7 cellular contexts compared by ENCODE assay signal in the genomic region with DNA sequence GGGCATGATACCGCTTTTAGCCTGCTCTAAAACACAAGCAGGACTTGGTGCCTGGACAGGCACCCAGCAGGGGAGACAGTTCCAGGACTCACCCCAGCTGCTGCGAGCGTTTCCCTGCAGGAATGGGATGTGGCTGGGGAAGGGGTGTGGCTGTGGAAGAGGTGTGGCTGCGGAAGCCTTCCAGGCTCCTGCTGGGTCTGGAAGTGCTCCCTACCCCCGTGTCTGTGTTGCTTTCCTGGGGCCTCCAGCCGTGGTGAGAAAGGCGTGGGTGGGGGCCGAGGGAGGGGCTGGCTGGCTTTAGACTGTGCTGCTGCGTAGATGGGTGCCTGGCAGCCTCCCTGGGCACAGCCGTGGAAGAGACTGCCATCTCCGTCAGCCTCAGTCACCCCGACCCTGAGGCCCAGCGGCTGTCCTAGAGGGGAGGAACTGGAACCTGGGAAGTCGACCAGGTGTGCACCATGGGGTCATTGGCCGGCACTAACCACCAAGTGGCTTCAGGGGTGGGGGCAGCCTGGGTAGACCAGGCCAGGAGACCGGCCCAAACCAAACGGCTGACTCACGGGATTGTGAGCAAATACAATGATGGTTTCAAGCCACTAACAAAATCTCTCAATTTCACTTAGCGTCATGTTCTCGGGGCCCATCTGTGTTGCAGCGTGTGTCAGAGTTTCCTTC. TPM values are rescaled to one million over a fixed set of nuclear protein-coding genes. Genes with fewer than 3 reads are reported as not detected.
A peak's percentile ranks its signal among the peaks of the same experiment; 100 is the strongest.
DNase-seq lines count a peak whose midpoint lies in the region; ATAC-seq, FAIRE-seq and TF ChIP-seq lines count a peak whose summit lies in the region.
"Not testable (repeated sequence)": the region's sequence is repeated elsewhere in the genome, so short reads cannot be mapped to it uniquely, and the experiment has no call there.

No MANE protein-coding gene starts in this region.

- not testable (repeated sequence) for H3K27me3 Mint-ChIP-seq in Caco-2 (ENCODE audit: insufficient read depth, unreplicated experiment); WTC11 (ENCODE audit: low read depth); activated T-helper 17 cell treated with anti-CD3 and anti-CD28 coated beads, Interleukin-2, amount 50 U/mL, for 72 hours

- not testable (repeated sequence) for TF ChIP-seq CTCF in Caco-2 (IDR thresholded peaks at IDR 0.05; ENCODE audit: insufficient read depth in 1 of 2, low read depth in 1 of 2, low read length in 1 of 2, severe bottlenecking in 1 of 2, unreplicated experiment in 1 of 2); HCT116 (IDR thresholded peaks at IDR 0.05 in 2 of 3, conservative IDR thresholded peaks at IDR 0.05 in 1 of 3; ENCODE audit: borderline replicate concordance in 1 of 3, insufficient read depth in 1 of 3, low read depth in 2 of 3, low read length in 2 of 3); WTC11 (IDR thresholded peaks at IDR 0.05); endothelial cell of umbilical vein (IDR thresholded peaks at IDR 0.05; ENCODE audit: extremely low read depth in 1 of 2, insufficient read depth in 1 of 2, low read depth in 1 of 2, low read length in 2 of 2); heart left ventricle (IDR thresholded peaks at IDR 0.05)

- 45% methylated on average over 7 of the region's 21 CpGs; no CpG with 5 or more reads in 3 of the 4 donors for WGBS in heart left ventricle, 4 donors

- TF ChIP-seq POLR2A in HCT116 (IDR thresholded peaks at IDR 0.05; ENCODE audit: borderline replicate concordance, extremely low read depth, insufficient read depth, insufficient read length); endothelial cell of umbilical vein (IDR thresholded peaks at IDR 0.05; ENCODE audit: low read depth, low read length); heart left ventricle (IDR thresholded peaks at IDR 0.05): not testable (repeated sequence)

- FAIRE-seq in endothelial cell of umbilical vein (lab: Jason Lieb, UNC): peak; percentile 8

- not testable (repeated sequence) for BruUV-seq in Caco-2 (replicated peaks; lab: Mats Ljungman, UMichigan); HCT116 (replicated peaks; lab: Mats Ljungman, UMichigan); endothelial cell of umbilical vein (replicated peaks; lab: Mats Ljungman, UMichigan)

- H3K36me3 Mint-ChIP-seq in Caco-2 (ENCODE audit: insufficient read depth, unreplicated experiment); WTC11; activated T-helper 17 cell treated with anti-CD3 and anti-CD28 coated beads, Interleukin-2, amount 50 U/mL, for 72 hours (ENCODE audit: low read depth): not testable (repeated sequence)

- H3K4me1 Mint-ChIP-seq in Caco-2 (ENCODE audit: low read depth, unreplicated experiment); WTC11; activated T-helper 17 cell treated with anti-CD3 and anti-CD28 coated beads, Interleukin-2, amount 50 U/mL, for 72 hours: not testable (repeated sequence)

- not testable (repeated sequence) for TF ChIP-seq RAD21 in HCT116 (IDR thresholded peaks at IDR 0.05; ENCODE audit: low read depth)

- POLR2A ChIA-PET in Caco-2 (lab: Charles Lee); HCT116 (lab: Charles Lee); WTC11 (lab: Charles Lee); endothelial cell of umbilical vein (lab: Charles Lee): not testable (repeated sequence)

- H2AFZ ChIP-seq in HCT116 (ENCODE audit: low read depth, low read length, poor library complexity, severe bottlenecking); endothelial cell of umbilical vein (ENCODE audit: low read depth, low read length): not testable (repeated sequence)

- not testable (repeated sequence) for H3K4me3 ChIP-seq in Caco-2 (ENCODE audit: low read depth, low read length); HCT116 (replicated peaks in 1 of 2; ENCODE audit: low read depth in 1 of 2, low read length in 2 of 2); endothelial cell of umbilical vein (replicated peaks in 1 of 3; ENCODE audit: insufficient read depth in 1 of 3, low read depth in 1 of 3, low read length in 3 of 3); heart left ventricle

- dilution Hi-C loops in endothelial cell of umbilical vein (cut with MboI; ENCODE audit: extremely low pct_ligation_motif_present, low sequenced_read_pairs): not testable (repeated sequence)

- not testable (repeated sequence) for H3K4me1 ChIP-seq in Caco-2; HCT116 (ENCODE audit: control insufficient read depth in 1 of 2, insufficient read depth in 2 of 2, low read length in 2 of 2); endothelial cell of umbilical vein (ENCODE audit: control insufficient read depth, extremely low read depth, insufficient read depth, low read length); heart left ventricle

- ATAC-seq in HCT116: peak; percentile 95
- peak; percentile 48; the same call in 1 of the 2 replicates for ATAC-seq in WTC11
- ATAC-seq in activated T-helper 17 cell treated with anti-CD3 and anti-CD28 coated beads, Interleukin-2, amount 50 U/mL, for 72 hours (replicated peaks): peak; percentile 65
- peak; percentile 32 to 83 (median 51) for ATAC-seq in heart left ventricle

- intact Hi-C loops in Caco-2 (cut with micrococcal nuclease; ENCODE audit: unreplicated experiment); HCT116 (cut with micrococcal nuclease); endothelial cell of umbilical vein (cut with micrococcal nuclease); heart left ventricle (cut with DNase I): not testable (repeated sequence)

- not testable (repeated sequence) for H3K36me3 ChIP-seq in Caco-2 (ENCODE audit: control insufficient read depth, insufficient read depth, low read length); HCT116 (ENCODE audit: control insufficient read depth in 1 of 2, insufficient read depth in 2 of 2, low read length in 2 of 2); endothelial cell of umbilical vein (ENCODE audit: control insufficient read depth in 2 of 2, extremely low read depth in 1 of 2, insufficient read depth in 2 of 2, low read length in 2 of 2); heart left ventricle

- not testable (repeated sequence) for H3K79me2 ChIP-seq in HCT116 (ENCODE audit: insufficient read depth, low read length); endothelial cell of umbilical vein (ENCODE audit: control insufficient read depth, insufficient read depth, low read length)

- H3K27ac ChIP-seq in HCT116 (ENCODE audit: low read depth, low read length); endothelial cell of umbilical vein (ENCODE audit: insufficient read depth, low read depth, low read length); heart left ventricle: not testable (repeated sequence)

- H3K4me2 ChIP-seq in HCT116 (ENCODE audit: low read length); endothelial cell of umbilical vein (ENCODE audit: insufficient read depth, low read length): not testable (repeated sequence)

- not testable (repeated sequence) for H3K9me1 ChIP-seq in endothelial cell of umbilical vein (replicated peaks; ENCODE audit: control insufficient read depth, extremely low read depth, insufficient read depth, low read length)

- CTCF ChIA-PET in Caco-2 (lab: Charles Lee); HCT116 (lab: Charles Lee); WTC11 (lab: Charles Lee); endothelial cell of umbilical vein (lab: Charles Lee): not testable (repeated sequence)

- not testable (repeated sequence) for H3K27me3 ChIP-seq in Caco-2 (replicated peaks; ENCODE audit: control insufficient read depth, insufficient read depth, low read length); HCT116 (ENCODE audit: insufficient read depth, low read length); endothelial cell of umbilical vein (ENCODE audit: control insufficient read depth in 2 of 2, insufficient read depth in 2 of 2, low read length in 2 of 2); heart left ventricle

- RAD21 ChIA-PET in HCT116 (lab: Charles Lee; ENCODE audit: low non-redundant PET in 1 of 2, low total read pairs in 2 of 2, uncharacterized antibody in 2 of 2, unreplicated experiment in 2 of 2): not testable (repeated sequence)

- H3K9me3 Mint-ChIP-seq in Caco-2 (ENCODE audit: unreplicated experiment); WTC11; activated T-helper 17 cell treated with anti-CD3 and anti-CD28 coated beads, Interleukin-2, amount 50 U/mL, for 72 hours: not testable (repeated sequence)

- not testable (repeated sequence) for H3K27ac Mint-ChIP-seq in Caco-2 (ENCODE audit: unreplicated experiment); WTC11; activated T-helper 17 cell treated with anti-CD3 and anti-CD28 coated beads, Interleukin-2, amount 50 U/mL, for 72 hours

- H3K9me3 ChIP-seq in Caco-2; HCT116 (ENCODE audit: control insufficient read depth in 1 of 2, insufficient read depth in 1 of 2, low read depth in 1 of 2, low read length in 2 of 2); endothelial cell of umbilical vein (replicated peaks; ENCODE audit: control insufficient read depth, insufficient read depth, low read length); heart left ventricle: not testable (repeated sequence)

- peak; percentile 14 to 30 for DNase-seq in Caco-2
- DNase-seq in HCT116 (ENCODE audit: low read depth, low spot score); WTC11 (ENCODE audit: low spot score); endothelial cell of umbilical vein (ENCODE audit: low read depth, low spot score): not testable (repeated sequence)
- peak in 1 of 5 donors; percentile 20 for DNase-seq in heart left ventricle
- peak; percentile 39 for DNase-seq in myocyte (ENCODE audit: low read depth)

- not testable (repeated sequence) for H3K9ac ChIP-seq in HCT116 (ENCODE audit: low read length); endothelial cell of umbilical vein (replicated peaks; ENCODE audit: extremely low read depth, insufficient read depth, low read length)

- H3K9me2 ChIP-seq in HCT116 (ENCODE audit: insufficient read depth): not testable (repeated sequence)

- not testable (repeated sequence) for H4K20me1 ChIP-seq in HCT116 (ENCODE audit: insufficient read depth); endothelial cell of umbilical vein (replicated peaks; ENCODE audit: control insufficient read depth, extremely low read depth, insufficient read depth, low read length)

- not testable (repeated sequence) for H3K4me3 Mint-ChIP-seq in Caco-2 (ENCODE audit: unreplicated experiment); WTC11; activated T-helper 17 cell treated with anti-CD3 and anti-CD28 coated beads, Interleukin-2, amount 50 U/mL, for 72 hours

RNA-seq across cellular contexts. Expression of gene GATD3, which starts 19.9 kb away (rescaled TPM):
- total RNA-seq in Caco-2 (2022): 59.7 and 67.8 TPM in 2 replicates
- total RNA-seq in HCT116 (2021; ENCODE audit: unreplicated experiment): 40.7 TPM
- polyA plus RNA-seq in HCT116 (2012): 36.5 and 46.3 TPM in 2 replicates
- total RNA-seq in WTC11 (2021): 29.5 to 39.0 TPM (median 32.9 TPM) in 3 replicates
- total RNA-seq in activated T-helper 17 cell treated with anti-CD3 and anti-CD28 coated beads, Interleukin-2, amount 50 U/mL, for 72 hours: 10 to 100 TPM; 65.6 to 77.0 TPM
- total RNA-seq in endothelial cell of umbilical vein: 7.6 and 43.2 TPM in 2 replicates
- 16.3 and 22.3 TPM in 2 replicates for polyA plus RNA-seq in endothelial cell of umbilical vein
- 11.8 and 16.1 TPM in 2 replicates for polyA plus RNA-seq in endothelial cell of umbilical vein (2011; cell fraction: cytosol; rRNA removed)
- 48.9 and 62.3 TPM in 2 replicates for polyA plus RNA-seq in endothelial cell of umbilical vein (2011; cell fraction: nucleus; rRNA removed)
- 27.0 and 43.5 TPM in 2 replicates for polyA plus RNA-seq in endothelial cell of umbilical vein (2012)
- polyA minus RNA-seq in endothelial cell of umbilical vein: 6.8 and 25.7 TPM in 2 replicates
- 17.3 TPM for polyA minus RNA-seq in endothelial cell of umbilical vein (2011; cell fraction: cytosol; rRNA and poly(A)+ RNA removed)
- 11.1 and 15.4 TPM in 2 replicates for polyA minus RNA-seq in endothelial cell of umbilical vein (2011; cell fraction: nucleus; rRNA and poly(A)+ RNA removed)
- 100 to 1,000 TPM in 2 of 9 donors, 10 to 100 TPM in 7; 10.2 to 140 (median 14.1) TPM for total RNA-seq in heart left ventricle
- 100 to 1,000 TPM in 1 of 2 donors, 10 to 100 TPM in 1; 26.5 to 109 TPM for polyA plus RNA-seq in heart left ventricle
- 78.4 and 90.2 TPM in 2 replicates for total RNA-seq in myocyte
- polyA plus RNA-seq in myocyte (2012): 75.8 TPM

RNA-seq across cellular contexts. Expression of gene PWP2, which starts 46.2 kb away (rescaled TPM):
- total RNA-seq in Caco-2 (2022) (30.6 and 31.8 TPM in 2 replicates), HCT116 (2021; ENCODE audit: unreplicated experiment) (43.1 TPM), WTC11 (2021) (30.6 to 41.6 TPM (median 36.3 TPM) in 3 replicates), endothelial cell of umbilical vein (7.2 and 31.8 TPM in 2 replicates), heart left ventricle (10 to 100 TPM in 1 of 9 donors, 1 to 10 TPM in 6, under 1 TPM in 1, not detected in 1; 0.70 to 10.2 (median 5.0) TPM), myocyte (22.6 and 28.4 TPM in 2 replicates)
- 21.0 and 26.6 TPM in 2 replicates for polyA plus RNA-seq in HCT116 (2012)
- 10 to 100 TPM; 40.4 to 42.0 TPM for total RNA-seq in activated T-helper 17 cell treated with anti-CD3 and anti-CD28 coated beads, Interleukin-2, amount 50 U/mL, for 72 hours
- polyA plus RNA-seq in endothelial cell of umbilical vein (3.4 and 5.1 TPM in 2 replicates), heart left ventricle (1 to 10 TPM; 1.1 to 6.0 TPM)
- 2.7 TPM in 2 replicates for polyA plus RNA-seq in endothelial cell of umbilical vein (2011; cell fraction: cytosol; rRNA removed)
- 10.2 and 13.3 TPM in 2 replicates for polyA plus RNA-seq in endothelial cell of umbilical vein (2011; cell fraction: nucleus; rRNA removed)
- polyA plus RNA-seq in endothelial cell of umbilical vein (2012): 17.9 and 20.3 TPM in 2 replicates
- polyA minus RNA-seq in endothelial cell of umbilical vein: 7.4 and 11.2 TPM in 2 replicates
- 9.9 TPM for polyA minus RNA-seq in endothelial cell of umbilical vein (2011; cell fraction: cytosol; rRNA and poly(A)+ RNA removed)
- polyA minus RNA-seq in endothelial cell of umbilical vein (2011; cell fraction: nucleus; rRNA and poly(A)+ RNA removed): 11.1 and 11.7 TPM in 2 replicates
- 13.4 TPM for polyA plus RNA-seq in myocyte (2012)
